Comparison of ENCODE assay signal across 8 cellular contexts in genomic region chr1:206470692-206471414, GRCh38. TPM values are rescaled to one million over a fixed set of nuclear protein-coding genes. Genes with fewer than 3 reads are reported as not detected.
DNase-seq lines count a peak whose midpoint lies in the region; ATAC-seq and TF ChIP-seq lines count a peak whose summit lies in the region.

No MANE protein-coding gene starts in this region.

- CTCF ChIA-PET in activated CD4-positive, alpha-beta memory T cell treated with anti-CD3 and anti-CD28 coated beads, Interleukin-2, amount 10 ng/mL, durations not matched to agents 7 days and 5 days (lab: Charles Lee) = interaction anchor here (0.6 to 3.7 kb wide), 15 partner anchors 10 to 193 kb away, joined by 3 to 66 read pairs (median 7); partner anchors contain the start of genes DYRK3 and EIF2D

- peaks cover 3% of the 10 kb centered on the region for H3F3A ChIP-seq in neural progenitor cell (ENCODE audit: low read depth)

- no peaks in the 10 kb centered on the region for H3K27me3 Mint-ChIP-seq in activated CD4-positive, alpha-beta memory T cell treated with anti-CD3 and anti-CD28 coated beads, Interleukin-2, amount 10 ng/mL, durations not matched to agents 7 days and 5 days
- H3K27me3 Mint-ChIP-seq in neural progenitor cell (ENCODE audit: insufficient read depth, low read depth) = peaks cover 6% of the 10 kb centered on the region

- peak overlapping the region; percentile 77 for H3K27ac Mint-ChIP-seq in activated CD4-positive, alpha-beta memory T cell treated with anti-CD3 and anti-CD28 coated beads, Interleukin-2, amount 10 ng/mL, durations not matched to agents 7 days and 5 days
- H3K27ac Mint-ChIP-seq in neural progenitor cell = no peak overlapping the region

- TF ChIP-seq EP300 in esophagus muscularis mucosa (IDR thresholded peaks at IDR 0.05) = no peak

- peaks cover 49% of the 10 kb centered on the region for H3K36me3 Mint-ChIP-seq in activated CD4-positive, alpha-beta memory T cell treated with anti-CD3 and anti-CD28 coated beads, Interleukin-2, amount 10 ng/mL, durations not matched to agents 7 days and 5 days (ENCODE audit: low read depth)
- peaks cover 10% of the 10 kb centered on the region for H3K36me3 Mint-ChIP-seq in neural progenitor cell

- POLR2A ChIA-PET in activated CD4-positive, alpha-beta memory T cell treated with anti-CD3 and anti-CD28 coated beads, Interleukin-2, amount 10 ng/mL, durations not matched to agents 7 days and 5 days (lab: Charles Lee) = interaction anchor here (0.6 to 2.6 kb wide), 27 partner anchors 9 to 450 kb away, joined by 3 to 11 read pairs (median 4); partner anchors contain the start of genes DYRK3, EIF2D, FCMR and RASSF5

- H3K4me1 ChIP-seq in Karpas-422 (ENCODE audit: low read length) (peaks cover 68% of the 10 kb centered on the region), esophagus muscularis mucosa (peaks cover 21 to 38% (median 23%) of the 10 kb centered on the region in 4 donors), neural progenitor cell (peaks cover 41% of the 10 kb centered on the region)

- peak overlapping the region; percentile 98 for H3K27ac ChIP-seq in Karpas-422 (ENCODE audit: low read length)
- H3K27ac ChIP-seq in esophagus muscularis mucosa (replicated peaks in 1 of 4) = peak overlapping the region; percentile 12 to 57 (median 52)
- no peak overlapping the region for H3K27ac ChIP-seq in neural progenitor cell

- H4K20me1 ChIP-seq in Karpas-422 (ENCODE audit: insufficient read depth, low read depth, low read length) (no peaks in the 10 kb centered on the region), neural progenitor cell (ENCODE audit: low read depth) (no peaks in the 10 kb centered on the region)

- no peaks in the 10 kb centered on the region for H3K9me2 ChIP-seq in Karpas-422 (replicated peaks; ENCODE audit: insufficient read depth, low read length)

- intact Hi-C loops in esophagus muscularis mucosa (cut with DNase I) = no loop called here

- WGBS in esophagus muscularis mucosa = under 1% methylated on average over 16 of the region's 18 CpGs

- peak; percentile 16 for ATAC-seq in GM21381 (IDR thresholded peaks at IDR 0.05; ENCODE audit: unreplicated experiment)

- TF ChIP-seq CTCF in esophagus muscularis mucosa (IDR thresholded peaks at IDR 0.05) (peak in 1 of 3 experiments; percentile 0), neural progenitor cell (IDR thresholded peaks at IDR 0.05) (no peak)

- H3K27me3 ChIP-seq in Karpas-422 (ENCODE audit: low read length) = no peaks in the 10 kb centered on the region
- H3K27me3 ChIP-seq in esophagus muscularis mucosa = peaks cover 0 to 24% (median 0%) of the 10 kb centered on the region in 4 donors
- H3K27me3 ChIP-seq in neural progenitor cell = no peaks in the 10 kb centered on the region

- no peak for TF ChIP-seq POLR2A in esophagus muscularis mucosa (IDR thresholded peaks at IDR 0.05; ENCODE audit: low read depth)

- no peaks in the 10 kb centered on the region for H3K9me3 ChIP-seq in Karpas-422 (ENCODE audit: low read length)
- no peaks in the 10 kb centered on the region for H3K9me3 ChIP-seq in esophagus muscularis mucosa
- no peaks in the 10 kb centered on the region for H3K9me3 ChIP-seq in neural progenitor cell (ENCODE audit: low read depth)

- peaks cover 83% of the 10 kb centered on the region for H3K4me1 Mint-ChIP-seq in activated CD4-positive, alpha-beta memory T cell treated with anti-CD3 and anti-CD28 coated beads, Interleukin-2, amount 10 ng/mL, durations not matched to agents 7 days and 5 days
- peaks cover 61% of the 10 kb centered on the region for H3K4me1 Mint-ChIP-seq in neural progenitor cell

- H3K79me2 ChIP-seq in Karpas-422 (ENCODE audit: low read length) (peaks cover 34% of the 10 kb centered on the region), neural progenitor cell (ENCODE audit: low read depth) (no peaks in the 10 kb centered on the region)

- peaks cover 9% of the 10 kb centered on the region for H3K36me3 ChIP-seq in Karpas-422 (ENCODE audit: insufficient read depth, low read length)
- peaks cover 0 to 10% (median under 1%) of the 10 kb centered on the region in 4 donors for H3K36me3 ChIP-seq in esophagus muscularis mucosa
- no peaks in the 10 kb centered on the region for H3K36me3 ChIP-seq in neural progenitor cell

- H3K4me3 ChIP-seq in Karpas-422 (ENCODE audit: low read length) (peak overlapping the region; percentile 94), esophagus muscularis mucosa (peak overlapping the region; percentile 57 to 76 (median 60)), neural progenitor cell (peak overlapping the region; percentile 48)

- H3K4me3 Mint-ChIP-seq in activated CD4-positive, alpha-beta memory T cell treated with anti-CD3 and anti-CD28 coated beads, Interleukin-2, amount 10 ng/mL, durations not matched to agents 7 days and 5 days = peak overlapping the region; percentile 93
- H3K4me3 Mint-ChIP-seq in neural progenitor cell = peak overlapping the region; percentile 79

- no peaks in the 10 kb centered on the region for H3K9me3 Mint-ChIP-seq in activated CD4-positive, alpha-beta memory T cell treated with anti-CD3 and anti-CD28 coated beads, Interleukin-2, amount 10 ng/mL, durations not matched to agents 7 days and 5 days
- no peaks in the 10 kb centered on the region for H3K9me3 Mint-ChIP-seq in neural progenitor cell

- peak overlapping the region; percentile 81 for H3K4me2 ChIP-seq in Karpas-422 (ENCODE audit: low read depth, low read length, poor library complexity, severe bottlenecking)
- peak overlapping the region; percentile 89 for H3K4me2 ChIP-seq in neural progenitor cell

- no peak overlapping the region for H2AFZ ChIP-seq in Karpas-422 (ENCODE audit: low read length)
- peak overlapping the region; percentile 89 for H2AFZ ChIP-seq in neural progenitor cell (replicated peaks)

- DNase-seq in COLO668 (lab: John Stamatoyannopoulos, UW; ENCODE audit: unreplicated experiment) = peak; percentile 39
- DNase-seq in Karpas-422 = peak; percentile 84
- DNase-seq in activated CD4-positive, alpha-beta memory T cell treated with anti-CD3 and anti-CD28 coated beads, Interleukin-2, amount 10 ng/mL, durations not matched to agents 7 days and 5 days = peak; percentile 70
- DNase-seq in esophagus muscularis mucosa (ENCODE audit: extremely low spot score) = no peak
- DNase-seq in neural progenitor cell (ENCODE audit: low spot score) = peak; percentile 38
- no peak for DNase-seq in NCI-H524 (lab: John Stamatoyannopoulos, UW)
- no peak for DNase-seq in NCI-H748 treated with DMSO at 0.1 percent for 48 hours (lab: John Stamatoyannopoulos, UW)

- H3K9ac ChIP-seq in Karpas-422 (ENCODE audit: low read length) (peak overlapping the region; percentile 98), neural progenitor cell (no peak overlapping the region)

RNA-seq across cellular contexts. Expression of gene IKBKE, which starts 0.6 kb away (rescaled TPM):
- total RNA-seq in Karpas-422 (2014; rRNA removed; shearing (Covaris generic); ENCODE audit: low replicate concordance) = 36.0 and 45.4 TPM in 2 replicates
- 10 to 100 TPM; 61.8 to 63.6 TPM for total RNA-seq in activated CD4-positive, alpha-beta memory T cell treated with anti-CD3 and anti-CD28 coated beads, Interleukin-2, amount 10 ng/mL, durations not matched to agents 7 days and 5 days
- total RNA-seq in esophagus muscularis mucosa (1 to 10 TPM; 1.4 to 2.5 (median 2.3) TPM), neural progenitor cell (ENCODE audit: low replicate concordance) (0.26 and 2.7 TPM in 2 replicates)

RNA-seq across cellular contexts. Expression of gene RASSF5, which starts 36.5 kb away (rescaled TPM):
- 27.2 and 29.5 TPM in 2 replicates for total RNA-seq in Karpas-422 (2014; rRNA removed; shearing (Covaris generic); ENCODE audit: low replicate concordance)
- total RNA-seq in activated CD4-positive, alpha-beta memory T cell treated with anti-CD3 and anti-CD28 coated beads, Interleukin-2, amount 10 ng/mL, durations not matched to agents 7 days and 5 days = 100 to 1,000 TPM; 213 to 216 TPM
- total RNA-seq in esophagus muscularis mucosa (10 to 100 TPM in 3 of 4 donors, 1 to 10 TPM in 1; 6.6 to 23.0 (median 10.5) TPM), neural progenitor cell (ENCODE audit: low replicate concordance) (0.19 and 0.43 TPM in 2 replicates)

Comparison
In these comparisons a context has a peak if more than half of its experiments do, and no peak if none do; other contexts are left out.
1. DNase-seq: peak in COLO668 (single experiment), Karpas-422 (single experiment), activated CD4-positive, alpha-beta memory T cell treated with anti-CD3 and anti-CD28 coated beads, Interleukin-2, amount 10 ng/mL, durations not matched to agents 7 days and 5 days (single experiment) and neural progenitor cell (single experiment); none in esophagus muscularis mucosa (single experiment), NCI-H524 (0 of 2) and NCI-H748 treated with DMSO at 0.1 percent for 48 hours (single experiment).
2. RNA of gene IKBKE, which starts 0.6 kb away (total RNA-seq): 61.8 to 63.6 TPM in activated CD4-positive, alpha-beta memory T cell treated with anti-CD3 and anti-CD28 coated beads, Interleukin-2, amount 10 ng/mL, durations not matched to agents 7 days and 5 days and 36.0 to 45.4 TPM in Karpas-422; 1.4 to 2.5 TPM in esophagus muscularis mucosa and 0.26 to 2.7 TPM in neural progenitor cell; every median in the first group is over 10 times any median in the second.
3. Peak in every context shown above with its lines, with median percentiles within 50 percentile points of each other: H3K4me3 ChIP-seq.